18 cellular contexts compared by ENCODE assay signal in the genomic region with DNA sequence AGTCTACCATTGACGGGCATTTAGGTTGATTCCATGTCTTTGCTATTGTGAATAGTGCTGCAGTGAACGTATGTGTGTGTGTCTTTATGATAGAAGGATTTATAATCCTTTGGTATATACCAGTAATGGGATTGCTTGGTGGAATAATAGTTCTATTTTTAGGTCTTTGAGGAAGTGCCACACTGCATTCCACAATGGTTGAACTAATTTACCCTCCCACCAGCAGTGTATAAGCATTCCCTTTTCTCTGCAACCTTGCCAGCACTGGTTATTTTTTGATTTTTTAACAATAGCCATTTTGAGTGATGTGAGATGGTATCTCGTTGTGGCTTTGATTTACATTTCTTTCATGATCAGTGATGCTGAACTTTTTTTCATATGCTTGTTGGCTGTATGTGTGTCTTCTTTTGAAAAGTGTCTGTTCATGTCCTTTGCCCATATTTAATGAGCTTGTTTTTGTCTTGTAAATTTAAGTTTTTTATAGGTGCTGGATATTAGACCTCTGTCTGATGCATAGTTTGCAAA. TPM values are rescaled to one million over a fixed set of nuclear protein-coding genes. Genes with fewer than 3 reads are reported as not detected.
DNase-seq lines count a peak whose midpoint lies in the region; ATAC-seq, FAIRE-seq and TF ChIP-seq lines count a peak whose summit lies in the region.
"Had no signal": no experiment of that assay in that cellular context is flagged by ENCODE, and none has a peak within 500 bp of the region (broad histone marks: within the 10 kb centered on the region; RNA-seq: fewer than 3 reads in every experiment).

No MANE protein-coding gene starts in this region.

- H3K36me3 Mint-ChIP-seq in activated naive CD4-positive, alpha-beta T cell treated with anti-CD3 and anti-CD28 coated beads, Interleukin-2, amount 50 U/mL, for 72 hours = peaks cover 4 to 18% of the 10 kb centered on the region in 2 donors
- no peaks in the 10 kb centered on the region; the same call in 1 of the 2 replicates for H3K36me3 Mint-ChIP-seq in HFFc6 (ENCODE audit: low read depth)

- peak overlapping the region; percentile 51 for H3K27ac ChIP-seq in OCI-LY1 (ENCODE audit: low read depth, low read length, poor library complexity, severe bottlenecking)

- H3K9ac ChIP-seq in OCI-LY1 (ENCODE audit: low read length) = no peak overlapping the region

- FAIRE-seq in D721Med (lab: Jason Lieb, UNC) = peak; percentile 56
- FAIRE-seq: H1, HepG2, HTR-8/SVneo had no signal

- peaks cover 3 to 4% of the 10 kb centered on the region in 2 donors for H3K9me3 Mint-ChIP-seq in activated naive CD4-positive, alpha-beta T cell treated with anti-CD3 and anti-CD28 coated beads, Interleukin-2, amount 50 U/mL, for 72 hours
- H3K9me3 Mint-ChIP-seq in HFFc6 = no peaks in the 10 kb centered on the region

- H3K4me1 Mint-ChIP-seq in HFFc6 (ENCODE audit: low read depth) = peaks cover 11% of the 10 kb centered on the region; the same call in 1 of the 2 replicates

- no peak overlapping the region for H3K4me2 ChIP-seq in OCI-LY1 (ENCODE audit: low read length)

- no peak overlapping the region for H3K27ac Mint-ChIP-seq in activated naive CD4-positive, alpha-beta T cell treated with anti-CD3 and anti-CD28 coated beads, Interleukin-2, amount 50 U/mL, for 72 hours
- no peak overlapping the region for H3K27ac Mint-ChIP-seq in HFFc6
- H3K27ac Mint-ChIP-seq: B cell; CD4-positive, alpha-beta T cell had no signal

- peaks cover 26% of the 10 kb centered on the region for H3K4me1 ChIP-seq in OCI-LY1 (ENCODE audit: insufficient read depth, low read length, severe bottlenecking)

- ATAC-seq in GM19351 (IDR thresholded peaks at IDR 0.05; ENCODE audit: unreplicated experiment) (peak; percentile 9), GM19023 (IDR thresholded peaks at IDR 0.05; ENCODE audit: unreplicated experiment) (no peak)
- no peak for ATAC-seq in activated naive CD4-positive, alpha-beta T cell treated with anti-CD3 and anti-CD28 coated beads, Interleukin-2, amount 50 U/mL, for 72 hours
- ATAC-seq: HepG2 had no signal

- TF ChIP-seq CTCF in D721Med (IDR thresholded peaks at IDR 0.05; ENCODE audit: insufficient read depth, missing control alignments) = no peak
- no peak for TF ChIP-seq CTCF in OCI-LY1 (IDR thresholded peaks at IDR 0.05; ENCODE audit: low read length)
- no peak for TF ChIP-seq CTCF in HFFc6 (IDR thresholded peaks at IDR 0.05)

- DNase-seq in D721Med (ENCODE audit: insufficient read length, low spot score) = no peak
- DNase-seq in fibroblast of peridontal ligament (ENCODE audit: extremely low read depth) = peak; percentile 19
- DNase-seq in globus pallidus (ENCODE audit: low spot score) = no peak
- no peak for DNase-seq in activated naive CD4-positive, alpha-beta T cell treated with anti-CD3 and anti-CD28 coated beads, Interleukin-2, amount 50 U/mL, for 72 hours (ENCODE audit: low spot score in 2 of 2)
- DNase-seq in HFFc6 = no peak
- DNase-seq: C1 segment of cervical spinal cord; Calu3; CD4-positive, alpha-beta T cell; DMS79; GDM1; HCEC 1CT had no signal

- no peaks in the 10 kb centered on the region for H3K27me3 Mint-ChIP-seq in HFFc6 (ENCODE audit: insufficient read depth)
- H3K27me3 Mint-ChIP-seq: B cell; CD4-positive, alpha-beta T cell had no signal

- H3K4me3 ChIP-seq in OCI-LY1 (ENCODE audit: low read depth, low read length, poor library complexity, severe bottlenecking) = no peak overlapping the region

- no peaks in the 10 kb centered on the region for H4K20me1 ChIP-seq in OCI-LY1 (ENCODE audit: insufficient read depth, low read length)

- H3K27me3 ChIP-seq in OCI-LY1 (ENCODE audit: insufficient read depth, low read length) = no peaks in the 10 kb centered on the region

- H3K9me3 ChIP-seq in OCI-LY1 (ENCODE audit: low read length) = no peaks in the 10 kb centered on the region

- no peak overlapping the region for H3K4me3 Mint-ChIP-seq in HFFc6
- H3K4me3 Mint-ChIP-seq: CD4-positive, alpha-beta T cell had no signal

- no peaks in the 10 kb centered on the region for H3K79me2 ChIP-seq in OCI-LY1 (ENCODE audit: insufficient read depth, low read length)

- peaks cover 17% of the 10 kb centered on the region; the same call in 1 of the 2 replicates for H3K36me3 ChIP-seq in OCI-LY1 (ENCODE audit: insufficient read depth, low read length)

- no peaks in the 10 kb centered on the region for H3K9me2 ChIP-seq in OCI-LY1 (ENCODE audit: low read depth, low read length)

- no peaks in the 10 kb centered on the region for H3F3A ChIP-seq in OCI-LY1 (ENCODE audit: insufficient read depth, low read length)

- no peak overlapping the region for H2AFZ ChIP-seq in OCI-LY1 (ENCODE audit: low read length)

RNA-seq across cellular contexts. Expression of gene RFC3, which starts 37.5 kb away (rescaled TPM):
- 10 to 100 TPM; 58.8 to 61.5 TPM for total RNA-seq in activated naive CD4-positive, alpha-beta T cell treated with anti-CD3 and anti-CD28 coated beads, Interleukin-2, amount 50 U/mL, for 72 hours
- 10 to 100 TPM in 5 of 6 experiments, 1 to 10 TPM in 1; 8.8 to 16.2 (median 15.1) TPM for total RNA-seq in HFFc6 (2021; fragmentation: NEBNext Ultra II Directional; extraction: Animal tissue kit (Norgen Biotek cat#: 25700))
